ENCODE assay signal across 8 cellular contexts in the genomic region with DNA sequence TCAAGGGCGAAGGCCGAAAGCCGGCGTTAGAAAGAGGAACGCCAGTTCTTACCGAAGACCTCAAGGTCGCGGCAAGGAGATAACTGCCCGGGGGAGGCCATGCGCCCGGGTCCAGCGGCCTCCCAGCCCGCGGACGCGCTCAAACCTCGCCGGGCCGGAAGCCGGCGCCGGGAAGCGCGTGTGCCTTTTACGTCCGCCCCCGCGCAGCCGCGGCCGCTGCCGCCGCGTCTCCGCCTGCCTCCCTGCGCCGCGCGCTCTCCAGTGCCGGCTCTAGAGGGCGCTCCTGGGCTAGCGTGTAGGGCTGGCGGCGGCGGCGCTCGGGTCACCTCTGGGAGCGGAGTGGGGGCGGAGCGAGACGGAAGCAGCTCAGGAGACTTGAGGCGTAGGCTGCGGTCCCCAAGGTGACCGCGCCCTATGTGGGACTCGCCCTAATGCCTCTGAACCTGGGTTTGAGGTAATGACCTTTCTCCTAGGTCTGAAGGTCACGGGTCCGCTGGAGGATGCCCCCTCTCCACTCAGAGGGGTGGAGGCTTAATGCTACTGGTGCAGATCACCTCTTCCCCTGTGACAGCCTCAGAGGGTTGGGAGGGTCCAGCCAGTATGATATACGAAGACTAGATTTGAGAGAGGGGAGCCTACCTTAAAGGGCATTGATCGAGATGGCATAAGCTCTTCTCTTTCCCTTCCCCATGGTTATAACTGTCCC. TPM values are rescaled to one million over a fixed set of nuclear protein-coding genes. Genes with fewer than 3 reads are reported as not detected.
DNase-seq lines count a peak whose midpoint lies in the region; ATAC-seq, FAIRE-seq and TF ChIP-seq lines count a peak whose summit lies in the region.

No MANE protein-coding gene starts in this region.

- H3K4me1 ChIP-seq in HUES64 (ENCODE audit: insufficient read depth, low read length) (no peaks in the 10 kb centered on the region), OCI-LY7 (ENCODE audit: insufficient read depth, low read length, poor library complexity, severe bottlenecking) (peaks cover 21% of the 10 kb centered on the region), esophagus squamous epithelium (peaks cover 0 to 14% (median 0%) of the 10 kb centered on the region in 3 donors)

- DNase-seq in D721Med (ENCODE audit: insufficient read length, low spot score) (peak; percentile 15), OCI-LY7 (ENCODE audit: low spot score) (peak; percentile 87), esophagus squamous epithelium (lab: John Stamatoyannopoulos, UW) (peak; percentile 31), naive B cell (peak; percentile 88)
- peak; percentile 84 for DNase-seq in activated T-cell treated with anti-CD3 and anti-CD28 coated beads, Interleukin-2, amount 50 U/mL, for 4 hours
- DNase-seq in stimulated activated effector memory CD8-positive, alpha-beta T cell treated with anti-CD3 and anti-CD28 coated beads, Interleukin-12 subunit alpha, Interleukin-12 subunit beta, amount 100 ng/mL, for 72 hours (ENCODE audit: low spot score in 2 of 2), result peak; percentile 85 to 90

- H3K4me3 ChIP-seq in HUES64 (ENCODE audit: low read length) (peak overlapping the region; percentile 94), OCI-LY7 (ENCODE audit: low read depth, low read length, poor library complexity, severe bottlenecking) (peak overlapping the region; percentile 99), esophagus squamous epithelium (peak overlapping the region; percentile 71 to 85 (median 77))

- TF ChIP-seq CTCF in D721Med (IDR thresholded peaks at IDR 0.05; ENCODE audit: insufficient read depth, missing control alignments) (peak; percentile 65), OCI-LY7 (conservative IDR thresholded peaks at IDR 0.05; ENCODE audit: low read length) (peak; percentile 73), esophagus squamous epithelium (IDR thresholded peaks at IDR 0.05) (peak; percentile 62 to 89 (median 76))

- peaks cover 16% of the 10 kb centered on the region for H4K20me1 ChIP-seq in OCI-LY7 (ENCODE audit: insufficient read depth, low read length)

- peak overlapping the region; percentile 91 to 98 (median 97) for H3K27ac Mint-ChIP-seq in naive B cell
- peak overlapping the region; percentile 87 for H3K27ac Mint-ChIP-seq in stimulated activated effector memory CD8-positive, alpha-beta T cell treated with anti-CD3 and anti-CD28 coated beads, Interleukin-12 subunit alpha, Interleukin-12 subunit beta, amount 100 ng/mL, for 72 hours

- 3% methylated on average over 59 of the region's 60 CpGs for WGBS in HUES64
- WGBS in esophagus squamous epithelium, 2 donors, result 0 to 54% methylated on average over 3 to 12 of the region's 60 CpGs

- peak overlapping the region; percentile 81 for H3K4me2 ChIP-seq in OCI-LY7 (ENCODE audit: low read length)

- H3K27me3 Mint-ChIP-seq in activated T-cell treated with anti-CD3 and anti-CD28 coated beads, Interleukin-2, amount 50 U/mL, for 4 hours (ENCODE audit: low read depth), result no peaks in the 10 kb centered on the region
- no peaks in the 10 kb centered on the region for H3K27me3 Mint-ChIP-seq in naive B cell

- H3K4me1 Mint-ChIP-seq in activated T-cell treated with anti-CD3 and anti-CD28 coated beads, Interleukin-2, amount 50 U/mL, for 4 hours (ENCODE audit: low read depth), result peaks cover 3% of the 10 kb centered on the region
- H3K4me1 Mint-ChIP-seq in naive B cell, result peaks cover 5 to 11% (median 11%) of the 10 kb centered on the region in 3 donors
- H3K4me1 Mint-ChIP-seq in stimulated activated effector memory CD8-positive, alpha-beta T cell treated with anti-CD3 and anti-CD28 coated beads, Interleukin-12 subunit alpha, Interleukin-12 subunit beta, amount 100 ng/mL, for 72 hours, result no peaks in the 10 kb centered on the region

- BruUV-seq in OCI-LY7 (replicated peaks; lab: Mats Ljungman, UMichigan), result no TSS peak

- no peak overlapping the region for H2AFZ ChIP-seq in OCI-LY7 (ENCODE audit: low read length)

- H3K4me3 Mint-ChIP-seq in activated T-cell treated with anti-CD3 and anti-CD28 coated beads, Interleukin-2, amount 50 U/mL, for 4 hours, result peak overlapping the region; percentile 91
- peak overlapping the region; percentile 86 to 96 (median 92) for H3K4me3 Mint-ChIP-seq in naive B cell
- peak overlapping the region; percentile 82 for H3K4me3 Mint-ChIP-seq in stimulated activated effector memory CD8-positive, alpha-beta T cell treated with anti-CD3 and anti-CD28 coated beads, Interleukin-12 subunit alpha, Interleukin-12 subunit beta, amount 100 ng/mL, for 72 hours

- ATAC-seq in GM21423 (IDR thresholded peaks at IDR 0.05; ENCODE audit: unreplicated experiment) (peak; percentile 77), naive B cell (ENCODE audit: low read depth in 2 of 2) (peak; percentile 70 to 71)
- peak; percentile 65 to 69 for ATAC-seq in activated T-cell treated with anti-CD3 and anti-CD28 coated beads, Interleukin-2, amount 50 U/mL, for 4 hours
- ATAC-seq in stimulated activated effector memory CD8-positive, alpha-beta T cell treated with anti-CD3 and anti-CD28 coated beads, Interleukin-12 subunit alpha, Interleukin-12 subunit beta, amount 100 ng/mL, for 72 hours, result peak; percentile 78

- CTCF ChIA-PET in OCI-LY7 (lab: Charles Lee; ENCODE audit: unreplicated experiment), result interaction anchor here (0.6 kb wide), 1 partner anchor 260 kb away, joined by 3 read pairs; no protein-coding TSS in a partner anchor

- H3K36me3 ChIP-seq in HUES64 (ENCODE audit: insufficient read depth, low read length), result peaks cover 25% of the 10 kb centered on the region
- peaks cover 37% of the 10 kb centered on the region for H3K36me3 ChIP-seq in OCI-LY7 (ENCODE audit: insufficient read depth, low read length)
- peaks cover 0 to 22% (median 0%) of the 10 kb centered on the region in 3 donors for H3K36me3 ChIP-seq in esophagus squamous epithelium

- TF ChIP-seq POLR2A in esophagus squamous epithelium (IDR thresholded peaks at IDR 0.05), result peak in 2 of 4 donors; percentile 35 to 55

- no peaks in the 10 kb centered on the region for H3K9me3 ChIP-seq in HUES64 (ENCODE audit: insufficient read depth, low read depth, low read length)
- H3K9me3 ChIP-seq in OCI-LY7 (ENCODE audit: low read length), result no peaks in the 10 kb centered on the region
- H3K9me3 ChIP-seq in esophagus squamous epithelium, result no peaks in the 10 kb centered on the region

- H3K9me2 ChIP-seq in OCI-LY7 (ENCODE audit: insufficient read depth, low read length), result no peaks in the 10 kb centered on the region

- POLR2A ChIA-PET in OCI-LY7 (lab: Charles Lee), result interaction anchor here (0.7 kb wide), 1 partner anchor 225 kb away, joined by 3 read pairs; no protein-coding TSS in a partner anchor

- no peaks in the 10 kb centered on the region for H3K9me3 Mint-ChIP-seq in activated T-cell treated with anti-CD3 and anti-CD28 coated beads, Interleukin-2, amount 50 U/mL, for 4 hours
- no peaks in the 10 kb centered on the region for H3K9me3 Mint-ChIP-seq in naive B cell
- H3K9me3 Mint-ChIP-seq in stimulated activated effector memory CD8-positive, alpha-beta T cell treated with anti-CD3 and anti-CD28 coated beads, Interleukin-12 subunit alpha, Interleukin-12 subunit beta, amount 100 ng/mL, for 72 hours, result no peaks in the 10 kb centered on the region

- H3K79me2 ChIP-seq in OCI-LY7 (ENCODE audit: insufficient read depth, low read depth, low read length), result peaks cover 10% of the 10 kb centered on the region

- FAIRE-seq in D721Med (lab: Jason Lieb, UNC), result no peak

- H3K27ac ChIP-seq in HUES64 (ENCODE audit: low read depth, low read length), result peak overlapping the region; percentile 91
- peak overlapping the region; percentile 85 for H3K27ac ChIP-seq in OCI-LY7 (ENCODE audit: low read depth, low read length, poor library complexity, severe bottlenecking)
- H3K27ac ChIP-seq in esophagus squamous epithelium, result peak overlapping the region; percentile 96 to 98 (median 97)

- peak overlapping the region; percentile 90 for H3K9ac ChIP-seq in HUES64 (ENCODE audit: low read depth, low read length)

- H3K27me3 ChIP-seq in HUES64 (ENCODE audit: insufficient read depth, low read length) (no peaks in the 10 kb centered on the region), esophagus squamous epithelium (no peaks in the 10 kb centered on the region)

- peaks cover 13% of the 10 kb centered on the region for H3K36me3 Mint-ChIP-seq in activated T-cell treated with anti-CD3 and anti-CD28 coated beads, Interleukin-2, amount 50 U/mL, for 4 hours (ENCODE audit: insufficient read depth)
- H3K36me3 Mint-ChIP-seq in naive B cell, result no peaks in the 10 kb centered on the region
- peaks cover 46% of the 10 kb centered on the region for H3K36me3 Mint-ChIP-seq in stimulated activated effector memory CD8-positive, alpha-beta T cell treated with anti-CD3 and anti-CD28 coated beads, Interleukin-12 subunit alpha, Interleukin-12 subunit beta, amount 100 ng/mL, for 72 hours

- intact Hi-C loops in OCI-LY7 (cut with micrococcal nuclease; ENCODE audit: unreplicated experiment), result loop anchor here (2.0 kb wide), 3 partner anchors 44 to 106 kb away; partner anchors contain the start of genes SLC25A43 and UBE2A
- intact Hi-C loops in esophagus squamous epithelium (cut with DNase I), result no loop called here

RNA-seq across cellular contexts. Expression of gene SLC25A5, which starts 0.8 kb away (rescaled TPM):
- 410 TPM for polyA plus RNA-seq in HUES64 (2013, experiment 1 of 2)
- polyA plus RNA-seq in HUES64 (2013, experiment 2 of 2), result 431 TPM
- total RNA-seq in OCI-LY7 (2014; rRNA removed; shearing (Covaris generic)), result 203 and 231 TPM in 2 replicates
- 525 and 531 TPM in 2 replicates for total RNA-seq in OCI-LY7 (2022)
- 100 to 1,000 TPM; 619 to 710 (median 671) TPM for total RNA-seq in activated T-cell treated with anti-CD3 and anti-CD28 coated beads, Interleukin-2, amount 50 U/mL, for 4 hours
- total RNA-seq in esophagus squamous epithelium, result 100 to 1,000 TPM; 427 to 606 (median 480) TPM
- polyA plus RNA-seq in naive B cell (ENCODE audit: low read depth in 6 of 6), result 100 to 1,000 TPM; 309 to 601 (median 346) TPM

Comparison
In these comparisons a context has a peak if more than half of its experiments do, and no peak if none do; other contexts are left out.
1. Peak in every context shown above with its lines: DNase-seq, ATAC-seq, H3K4me3 ChIP-seq and H3K27ac ChIP-seq.
2. DNase-seq: peak in every context shown above with its lines; median percentile 88 in naive B cell; 88 in stimulated activated effector memory CD8-positive, alpha-beta T cell treated with anti-CD3 and anti-CD28 coated beads, Interleukin-12 subunit alpha, Interleukin-12 subunit beta, amount 100 ng/mL, for 72 hours; 87 in OCI-LY7; 84 in activated T-cell treated with anti-CD3 and anti-CD28 coated beads, Interleukin-2, amount 50 U/mL, for 4 hours; 31 in esophagus squamous epithelium; 15 in D721Med.